ENCODE assay signal across 21 cellular contexts in genomic region chr13:96036515-96036914, GRCh38. TPM values are rescaled to one million over a fixed set of nuclear protein-coding genes. Genes with fewer than 3 reads are reported as not detected.
A peak's percentile ranks its signal among the peaks of the same experiment; 100 is the strongest.
DNase-seq lines count a peak whose midpoint lies in the region; ATAC-seq, FAIRE-seq and TF ChIP-seq lines count a peak whose summit lies in the region.
"Had no signal": no experiment of that assay in that cellular context is flagged by ENCODE, and none has a peak within 500 bp of the region (broad histone marks: within the 10 kb centered on the region; RNA-seq: fewer than 3 reads in every experiment).

No MANE protein-coding gene starts in this region.

- H3F3A ChIP-seq in PC-3 (ENCODE audit: low read length, unreplicated experiment) = no peaks in the 10 kb centered on the region

- TF ChIP-seq CTCF in PC-3 (conservative IDR thresholded peaks at IDR 0.05; ENCODE audit: low read depth, low read length) (no peak), pancreas (IDR thresholded peaks at IDR 0.05) (no peak)

- no peak for FAIRE-seq in pancreas (lab: Jason Lieb, UNC)
- FAIRE-seq: GM12891, GM18507 had no signal

- H3K36me3 ChIP-seq in PC-3 (ENCODE audit: low read depth, low read length) (no peaks in the 10 kb centered on the region; the same call in 1 of the 2 replicates), pancreas (no peaks in the 10 kb centered on the region)

- H3K9me3 ChIP-seq in PC-3 (ENCODE audit: low read length) = no peaks in the 10 kb centered on the region
- H3K9me3 ChIP-seq in pancreas = no peaks in the 10 kb centered on the region

- CTCF ChIA-PET in PC-3 (lab: Charles Lee) = no interaction called here

- intact Hi-C loops in PC-3 (cut with micrococcal nuclease) = no loop called here
- intact Hi-C loops in pancreas (cut with DNase I) = no loop called here

- H3K27ac ChIP-seq in PC-3 (ENCODE audit: low read length) (peak overlapping the region; percentile 73), pancreas (no peak overlapping the region)

- peaks cover 21% of the 10 kb centered on the region for H3K4me1 ChIP-seq in PC-3 (ENCODE audit: insufficient read depth, low read length)
- H3K4me1 ChIP-seq in pancreas = peaks cover 5 to 17% (median 10%) of the 10 kb centered on the region in 3 donors

- H3K27me3 ChIP-seq in PC-3 (ENCODE audit: low read length) (no peaks in the 10 kb centered on the region), pancreas (no peaks in the 10 kb centered on the region)

- DNase-seq in DMS53 treated with DMSO at 0.1 percent for 48 hours (lab: John Stamatoyannopoulos, UW; ENCODE audit: unreplicated experiment) (peak; percentile 2), PC-3 (peak; percentile 78), kidney tubule cell (ENCODE audit: low spot score) (peak; percentile 15), pancreas (no peak)
- DNase-seq: C1 segment of cervical spinal cord; Calu3; CD4-positive, alpha-beta memory T cell; COR-L47; DMS79; GF-D8; GOT3; H7; HCEC 1CT had no signal

- H3K79me2 ChIP-seq in PC-3 (ENCODE audit: low read length) = peaks cover 83% of the 10 kb centered on the region

- H3K4me3 ChIP-seq in PC-3 (ENCODE audit: low read length) = 0 out of 2 replicates have a peak overlapping the region, but pooled peaks have one; percentile 35
- H3K4me3 ChIP-seq in pancreas = no peak overlapping the region

- no peaks in the 10 kb centered on the region for H3K9me2 ChIP-seq in PC-3 (replicated peaks; ENCODE audit: low read length)

- no peaks in the 10 kb centered on the region for H4K20me1 ChIP-seq in PC-3 (ENCODE audit: low read length)

- 95 to 100% methylated on average over 1 of the region's 1 CpG for WGBS in pancreas, 2 donors

- no peak overlapping the region for H3K9ac ChIP-seq in PC-3 (ENCODE audit: low read length)

- POLR2A ChIA-PET in PC-3 (lab: Charles Lee; ENCODE audit: unreplicated experiment) = no interaction called here

- H3K4me2 ChIP-seq in PC-3 (ENCODE audit: low read length) = peak overlapping the region; percentile 56

- ATAC-seq in PC-3 = peak; percentile 92
- no peak for ATAC-seq in HG03439 (IDR thresholded peaks at IDR 0.05; ENCODE audit: unreplicated experiment)
- no peak for ATAC-seq in GM21390 (IDR thresholded peaks at IDR 0.05; ENCODE audit: unreplicated experiment)
- no peak for ATAC-seq in pancreas

- BruUV-seq in PC-3 (replicated peaks; lab: Mats Ljungman, UMichigan) = no TSS peak

- H2AFZ ChIP-seq in PC-3 (ENCODE audit: low read length) = no peak overlapping the region

RNA-seq across cellular contexts. Expression of gene UGGT2, which starts 16.7 kb away (rescaled TPM):
- total RNA-seq in PC-3 (2014; rRNA removed) (12.2 and 24.3 TPM in 2 replicates), pancreas (10 to 100 TPM; 14.3 to 17.9 (median 17.5) TPM)
- 10 to 100 TPM in 1 of 2 donors, 1 to 10 TPM in 1; 7.2 to 14.0 TPM for polyA plus RNA-seq in pancreas
- total RNA-seq: CD4-positive, alpha-beta memory T cell had no signal
- polyA plus RNA-seq: CD4-positive, alpha-beta memory T cell had no signal

RNA-seq across cellular contexts. Expression of gene HS6ST3, which starts 53.4 kb away (rescaled TPM):
- total RNA-seq in PC-3 (2014; rRNA removed) (0.06 and 0.11 TPM in 2 replicates), pancreas (1 to 10 TPM; 1.1 to 2.4 (median 1.8) TPM)
- polyA plus RNA-seq in pancreas = 1 to 10 TPM in 1 of 2 donors, under 1 TPM in 1; 0.65 to 3.4 TPM
- total RNA-seq: A172; A673; Calu3; CD4-positive, alpha-beta memory T cell; G401 had no signal
- polyA plus RNA-seq: BJ; CD4-positive, alpha-beta memory T cell had no signal

Comparison
In these comparisons a context has a peak if more than half of its experiments do, and no peak if none do; other contexts are left out.
1. DNase-seq: peak in DMS53 treated with DMSO at 0.1 percent for 48 hours (single experiment), PC-3 (single experiment) and kidney tubule cell (single experiment); none in pancreas (0 of 6).